In the genomic region with DNA sequence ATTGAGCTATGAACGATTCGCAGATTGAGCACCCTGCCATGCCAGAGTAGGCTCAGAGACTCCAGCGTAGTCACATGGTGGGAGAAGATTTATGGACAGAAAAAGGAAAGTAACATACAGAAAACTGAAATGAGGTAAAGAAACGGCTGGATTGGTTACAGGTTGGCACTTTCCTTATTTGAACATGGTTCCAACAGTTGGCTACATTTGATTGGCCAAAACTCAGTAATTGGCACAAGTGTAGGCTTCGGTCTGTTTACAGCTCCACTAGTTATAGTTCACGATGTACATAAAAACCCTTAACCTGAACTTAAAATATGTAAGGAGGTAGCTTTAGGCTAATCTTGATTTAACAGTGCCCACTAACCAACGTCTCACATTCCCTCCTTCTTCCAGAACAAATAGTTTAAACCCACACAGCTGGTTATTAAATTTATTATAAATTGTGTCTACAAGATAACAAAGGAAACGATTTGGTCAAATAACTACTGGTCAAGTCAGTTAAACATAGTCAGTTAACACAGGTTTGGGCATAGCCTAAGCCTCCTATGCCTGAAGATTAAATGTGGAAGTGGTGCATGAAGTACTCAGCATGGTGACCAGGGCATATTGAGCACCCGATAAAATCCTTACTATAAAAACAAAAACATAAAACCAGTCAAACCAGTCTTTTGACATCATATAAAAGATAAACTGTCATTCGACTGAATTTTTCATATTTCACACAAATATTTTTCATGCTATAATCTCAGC, we compare ENCODE assay signal across 23 cellular contexts. TPM values are rescaled to one million over a fixed set of nuclear protein-coding genes. Genes with fewer than 3 reads are reported as not detected.
DNase-seq lines count a peak whose midpoint lies in the region; ATAC-seq and TF ChIP-seq lines count a peak whose summit lies in the region.
"Had no signal": no experiment of that assay in that cellular context is flagged by ENCODE, and none has a peak within 500 bp of the region (broad histone marks: within the 10 kb centered on the region; RNA-seq: fewer than 3 reads in every experiment).

No MANE protein-coding gene starts in this region.

- H3K27me3 Mint-ChIP-seq in mesothelial cell of epicardium (ENCODE audit: low read depth) = no peaks in the 10 kb centered on the region
- peaks cover 20% of the 10 kb centered on the region for H3K27me3 Mint-ChIP-seq in activated CD8-positive, alpha-beta memory T cell treated with anti-CD3 and anti-CD28 coated beads, Interleukin-2, amount 10 ng/mL, durations not matched to agents 7 days and 5 days

- peak overlapping the region; percentile 74 for H3K27ac ChIP-seq in VCaP
- H3K27ac ChIP-seq: BLaER1 treated with 17β-estradiol and CSF1 and Interleukin-3, amounts not matched to agents 10 nM and 100 nM; Peyer's patch; SJCRH30 had no signal

- no peaks in the 10 kb centered on the region for H3K9me3 Mint-ChIP-seq in mesothelial cell of epicardium
- H3K9me3 Mint-ChIP-seq in activated CD8-positive, alpha-beta memory T cell treated with anti-CD3 and anti-CD28 coated beads, Interleukin-2, amount 10 ng/mL, durations not matched to agents 7 days and 5 days (ENCODE audit: low read depth) = no peaks in the 10 kb centered on the region
- H3K9me3 Mint-ChIP-seq: HFFc6, IgD-negative memory B cell had no signal

- ATAC-seq in activated CD8-positive, alpha-beta memory T cell treated with anti-CD3 and anti-CD28 coated beads, Interleukin-2, amount 10 ng/mL, durations not matched to agents 7 days and 5 days = no peak

- H3K4me3 Mint-ChIP-seq in mesothelial cell of epicardium = no peak overlapping the region
- no peak overlapping the region for H3K4me3 Mint-ChIP-seq in activated CD8-positive, alpha-beta memory T cell treated with anti-CD3 and anti-CD28 coated beads, Interleukin-2, amount 10 ng/mL, durations not matched to agents 7 days and 5 days
- H3K4me3 Mint-ChIP-seq: CD4-positive, alpha-beta memory T cell; HFFc6; IgD-negative memory B cell had no signal

- H3K4me1 Mint-ChIP-seq in mesothelial cell of epicardium = peaks cover 29% of the 10 kb centered on the region
- H3K4me1 Mint-ChIP-seq in activated CD8-positive, alpha-beta memory T cell treated with anti-CD3 and anti-CD28 coated beads, Interleukin-2, amount 10 ng/mL, durations not matched to agents 7 days and 5 days = no peaks in the 10 kb centered on the region
- H3K4me1 Mint-ChIP-seq: CD4-positive, alpha-beta memory T cell; IgD-negative memory B cell had no signal

- H3K27ac Mint-ChIP-seq in mesothelial cell of epicardium = peak overlapping the region; percentile 71
- H3K27ac Mint-ChIP-seq in activated CD8-positive, alpha-beta memory T cell treated with anti-CD3 and anti-CD28 coated beads, Interleukin-2, amount 10 ng/mL, durations not matched to agents 7 days and 5 days = no peak overlapping the region
- H3K27ac Mint-ChIP-seq: CD4-positive, alpha-beta memory T cell; HFFc6; IgD-negative memory B cell had no signal

- TF ChIP-seq CTCF in VCaP (conservative IDR thresholded peaks at IDR 0.05) (no peak), mesothelial cell of epicardium (IDR thresholded peaks at IDR 0.05; ENCODE audit: unreplicated experiment) (no peak)

- DNase-seq in DMS53 (lab: John Stamatoyannopoulos, UW) (peak; percentile 56), DMS53 treated with DMSO at 0.1 percent for 48 hours (lab: John Stamatoyannopoulos, UW; ENCODE audit: unreplicated experiment) (no peak), mesothelial cell of epicardium (ENCODE audit: low spot score in 2 of 2, unreplicated experiment in 2 of 2) (no peak), T-helper 2 cell (no peak), ureter (ENCODE audit: low spot score) (no peak), mesenteric fat pad (ENCODE audit: low spot score) (no peak)
- DNase-seq in activated CD8-positive, alpha-beta memory T cell treated with anti-CD3 and anti-CD28 coated beads, Interleukin-2, amount 10 ng/mL, durations not matched to agents 7 days and 5 days = no peak
- DNase-seq: 8988T; Calu3; CD4-positive, alpha-beta memory T cell; DMS153; GDM1; HFFc6; Karpas-422; NCI-H1417; NCI-H187; NCI-H446; NCI-H526; Peyer's patch; SJCRH30 had no signal

- CTCF ChIA-PET in activated CD8-positive, alpha-beta memory T cell treated with anti-CD3 and anti-CD28 coated beads, Interleukin-2, amount 10 ng/mL, durations not matched to agents 7 days and 5 days (lab: Charles Lee) = interaction anchor here (1.3 kb wide), 1 partner anchor 68 kb away, joined by 3 read pairs; no protein-coding TSS in a partner anchor

- H3K36me3 Mint-ChIP-seq in mesothelial cell of epicardium = no peaks in the 10 kb centered on the region
- no peaks in the 10 kb centered on the region for H3K36me3 Mint-ChIP-seq in activated CD8-positive, alpha-beta memory T cell treated with anti-CD3 and anti-CD28 coated beads, Interleukin-2, amount 10 ng/mL, durations not matched to agents 7 days and 5 days
- H3K36me3 Mint-ChIP-seq: CD4-positive, alpha-beta memory T cell; IgD-negative memory B cell had no signal

RNA-seq across cellular contexts. Expression of a gene that starts 17.9 kb away (rescaled TPM):
- total RNA-seq in mesothelial cell of epicardium (14.7 to 19.3 TPM (median 15.2 TPM) in 3 replicates), ureter (20.4 TPM), mesenteric fat pad (7.7 TPM)
- total RNA-seq in activated CD8-positive, alpha-beta memory T cell treated with anti-CD3 and anti-CD28 coated beads, Interleukin-2, amount 10 ng/mL, durations not matched to agents 7 days and 5 days = 10 to 100 TPM; 14.9 to 17.4 TPM

RNA-seq across cellular contexts. Expression of a gene that starts 42.2 kb away (rescaled TPM):
- total RNA-seq in mesothelial cell of epicardium = 108 to 119 TPM (median 110 TPM) in 3 replicates
- total RNA-seq in activated CD8-positive, alpha-beta memory T cell treated with anti-CD3 and anti-CD28 coated beads, Interleukin-2, amount 10 ng/mL, durations not matched to agents 7 days and 5 days = 10 to 100 TPM; 35.1 to 38.4 TPM
- total RNA-seq in ureter = 88.2 TPM
- total RNA-seq in mesenteric fat pad = 42.6 TPM
